In the genomic region with DNA sequence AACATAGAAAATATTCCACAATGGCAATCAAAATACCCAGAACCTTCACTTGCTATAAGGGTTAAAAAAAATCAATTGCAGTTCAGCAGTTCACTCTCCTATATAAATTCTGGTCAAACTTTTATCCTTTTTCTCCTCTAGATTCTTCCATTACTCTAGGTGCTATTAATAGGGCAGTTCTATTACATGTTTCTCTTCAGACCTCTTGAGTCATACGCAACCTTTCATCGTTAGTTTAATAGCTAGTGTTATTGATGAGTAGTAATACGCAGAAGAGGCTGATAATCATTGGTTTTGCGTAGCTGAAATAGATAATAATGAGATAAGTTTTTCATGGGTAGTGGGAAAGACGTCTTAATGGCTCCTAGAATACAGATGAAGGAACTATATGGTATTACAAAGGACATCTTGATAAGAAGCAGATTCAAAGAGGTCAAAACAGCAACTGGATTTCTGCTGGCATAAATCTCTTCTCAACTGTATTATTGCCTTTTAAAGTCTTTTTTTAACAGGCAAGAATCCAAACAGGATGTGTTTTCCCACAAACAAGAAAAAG, we compare ENCODE assay signal across 16 cellular contexts.
DNase-seq lines count a peak whose midpoint lies in the region; ATAC-seq and TF ChIP-seq lines count a peak whose summit lies in the region.
"Had no signal": no experiment of that assay in that cellular context is flagged by ENCODE, and none has a peak within 500 bp of the region (broad histone marks: within the 10 kb centered on the region; RNA-seq: fewer than 3 reads in every experiment).

No MANE protein-coding gene starts in this region.

- in situ Hi-C loops in Caki2 (cut with HindIII; ENCODE audit: low pct_unique_long_range_greater_than_20kb, low sequenced_read_pairs): no loop called here

- TF ChIP-seq CTCF in parathyroid adenoma (IDR thresholded peaks at IDR 0.05): no peak
- TF ChIP-seq CTCF in RWPE1 (conservative IDR thresholded peaks at IDR 0.05; ENCODE audit: low read depth): no peak

- H3K27ac ChIP-seq in parathyroid adenoma (peak overlapping the region; percentile 62), RWPE1 (no peak overlapping the region)
- H3K27ac ChIP-seq: BLaER1 treated with 17β-estradiol and CSF1 and Interleukin-3, amounts not matched to agents 10 nM and 100 nM had no signal

- H3K4me2 ChIP-seq in parathyroid adenoma (ENCODE audit: low read length): peak overlapping the region; percentile 24
- H3K4me2 ChIP-seq: BLaER1 treated with 17β-estradiol and CSF1 and Interleukin-3, amounts not matched to agents 10 nM and 100 nM had no signal

- peaks cover 6% of the 10 kb centered on the region for H3K4me1 ChIP-seq in parathyroid adenoma

- DNase-seq in Caki2 (ENCODE audit: low read depth) (peak; percentile 6), NCI-H2227 (lab: John Stamatoyannopoulos, UW; ENCODE audit: unreplicated experiment) (peak; percentile 5), foreskin melanocyte (peak; percentile 42), SK-N-DZ (ENCODE audit: low spot score) (no peak), RWPE1 (ENCODE audit: low spot score) (no peak), DMS53 (lab: John Stamatoyannopoulos, UW) (no peak)
- DNase-seq: CD8-positive, alpha-beta T cell; KBM-7; NCI-H1105; NCI-H1694; NCI-H2081 treated with DMSO at 0.1 percent for 48 hours; NCI-H524; NCI-H82 had no signal

- no peaks in the 10 kb centered on the region for H3K79me2 ChIP-seq in parathyroid adenoma

- CTCF ChIA-PET in RWPE1 (lab: Yijun Ruan, JAX): no interaction called here

- no peaks in the 10 kb centered on the region for H3K36me3 ChIP-seq in parathyroid adenoma (ENCODE audit: control insufficient read depth, insufficient read depth, low read length)
- H3K36me3 ChIP-seq: BLaER1 treated with 17β-estradiol and CSF1 and Interleukin-3, amounts not matched to agents 10 nM and 100 nM had no signal

- H3K9ac ChIP-seq in parathyroid adenoma: no peak overlapping the region
- H3K9ac ChIP-seq: BLaER1 treated with 17β-estradiol and CSF1 and Interleukin-3, amounts not matched to agents 10 nM and 100 nM had no signal

- POLR2A ChIA-PET in RWPE1 (lab: Yijun Ruan, JAX; ENCODE audit: low non-redundant PET): no interaction called here

- peak overlapping the region; percentile 68 for H2AFZ ChIP-seq in parathyroid adenoma

- no peaks in the 10 kb centered on the region for H3K27me3 ChIP-seq in parathyroid adenoma (ENCODE audit: control insufficient read depth, insufficient read depth, low read length)
- H3K27me3 ChIP-seq: BLaER1 treated with 17β-estradiol and CSF1 and Interleukin-3, amounts not matched to agents 10 nM and 100 nM had no signal

- H3K4me3 ChIP-seq in parathyroid adenoma (ENCODE audit: low read depth, low read length): no peak overlapping the region
- H3K4me3 ChIP-seq: BLaER1 treated with 17β-estradiol and CSF1 and Interleukin-3, amounts not matched to agents 10 nM and 100 nM had no signal

- ATAC-seq in GM19455 (IDR thresholded peaks at IDR 0.05; ENCODE audit: unreplicated experiment): no peak
- ATAC-seq: CD8-positive, alpha-beta T cell had no signal

- no peaks in the 10 kb centered on the region for H3K9me3 ChIP-seq in parathyroid adenoma (ENCODE audit: control insufficient read depth, low read length)
- H3K9me3 ChIP-seq: BLaER1 treated with 17β-estradiol and CSF1 and Interleukin-3, amounts not matched to agents 10 nM and 100 nM had no signal

Comparison
In these comparisons a context has a peak if more than half of its experiments do, and no peak if none do; other contexts are left out.
1. DNase-seq: peak in Caki2 (single experiment), NCI-H2227 (single experiment) and foreskin melanocyte (single experiment); none in SK-N-DZ (single experiment), RWPE1 (single experiment) and DMS53 (single experiment).